In genomic region chr10:96863922-96864543, GRCh38 we compare ENCODE assay signal across 8 cellular contexts. TPM values are rescaled to one million over a fixed set of nuclear protein-coding genes. Genes with fewer than 3 reads are reported as not detected.
DNase-seq lines count a peak whose midpoint lies in the region; ATAC-seq and TF ChIP-seq lines count a peak whose summit lies in the region.

No MANE protein-coding gene starts in this region.

- TF ChIP-seq CTCF in NB4 (IDR thresholded peaks at IDR 0.05; ENCODE audit: low read depth, low read length) (no peak), cardiac fibroblast (IDR thresholded peaks at IDR 0.05; ENCODE audit: low read depth, low read length) (no peak), H9 (conservative IDR thresholded peaks at IDR 0.05) (no peak)

- H3K4me3 Mint-ChIP-seq in H9 = no peak overlapping the region

- H4K20me1 ChIP-seq in H9 (ENCODE audit: control insufficient read depth, insufficient read depth, insufficient read length) = no peaks in the 10 kb centered on the region

- H2BK12ac ChIP-seq in H9 (ENCODE audit: insufficient read length, low read depth, low read length) = no peak overlapping the region

- H4K91ac ChIP-seq in H9 (ENCODE audit: insufficient read length, low read depth, low read length) = no peak overlapping the region

- H3K27me3 Mint-ChIP-seq in H9 (ENCODE audit: low read depth) = no peaks in the 10 kb centered on the region

- no peaks in the 10 kb centered on the region for H3K9me3 Mint-ChIP-seq in H9

- H3K4ac ChIP-seq in H9 (ENCODE audit: low read depth, low read length) = no peak overlapping the region

- H3K4me1 ChIP-seq in H9 (ENCODE audit: insufficient read depth, low read length) = no peaks in the 10 kb centered on the region

- ATAC-seq in GM21447 (IDR thresholded peaks at IDR 0.05; ENCODE audit: unreplicated experiment) (peak; percentile 77), GM18517 (IDR thresholded peaks at IDR 0.05; ENCODE audit: unreplicated experiment) (no peak)

- H3K79me2 ChIP-seq in H9 (ENCODE audit: insufficient read depth, low read length) = peaks cover 7% of the 10 kb centered on the region; the same call in 1 of the 2 replicates

- H3K4me1 Mint-ChIP-seq in H9 = peaks cover 5 to 11% of the 10 kb centered on the region in 2 experiments

- H2BK20ac ChIP-seq in H9 (ENCODE audit: low read depth, low read length, poor library complexity, severe bottlenecking) = no peak overlapping the region

- no peak overlapping the region for H2AFZ ChIP-seq in H9 (ENCODE audit: low read length)

- WGBS in H9 (ENCODE audit: extremely low coverage, insufficient read length, low lambda C conversion rate) = no CpG with 5 or more reads among the region's 3 CpGs

- no peak overlapping the region for H3T11ph ChIP-seq in H9 (ENCODE audit: low read length)

- no peak overlapping the region for H3K4me2 ChIP-seq in H9 (ENCODE audit: insufficient read depth, insufficient read length, low read length)

- H3K23ac ChIP-seq in H9 (ENCODE audit: insufficient read length, low read depth, low read length) = no peak overlapping the region

- H3K56ac ChIP-seq in H9 (ENCODE audit: insufficient read length, low read depth, low read length) = no peak overlapping the region

- TF ChIP-seq POLR2A in NB4 (IDR thresholded peaks at IDR 0.05; ENCODE audit: extremely low read depth, insufficient read length) = no peak

- no peak overlapping the region for H3K9ac ChIP-seq in H9 (ENCODE audit: extremely low read depth, insufficient read length, low read length)

- H4K8ac ChIP-seq in H9 (replicated peaks; ENCODE audit: insufficient read length, low read depth, low read length) = no peak overlapping the region

- no peak overlapping the region for H2BK15ac ChIP-seq in H9 (ENCODE audit: low read depth, low read length)

- H3K23me2 ChIP-seq in H9 (ENCODE audit: insufficient read length, low read depth, low read length, poor library complexity, severe bottlenecking) = no peaks in the 10 kb centered on the region

- no peak overlapping the region for H3K14ac ChIP-seq in H9 (ENCODE audit: insufficient read depth, low read length)

- no peak overlapping the region for H3K27ac ChIP-seq in H9 (ENCODE audit: insufficient read length, low read depth, low read length)

- no peak overlapping the region for H2BK120ac ChIP-seq in H9 (ENCODE audit: low read depth, low read length, poor library complexity, severe bottlenecking)

- H3K79me1 ChIP-seq in H9 (ENCODE audit: insufficient read depth, low read depth, low read length, poor library complexity, severe bottlenecking) = peaks cover 8% of the 10 kb centered on the region

- no peak overlapping the region; a peak in 1 of 7 replicates for H3K27ac Mint-ChIP-seq in H9

- no peaks in the 10 kb centered on the region for H3K27me3 ChIP-seq in H9 (ENCODE audit: insufficient read depth, low read length)

- H4K5ac ChIP-seq in H9 (ENCODE audit: insufficient read length, low read depth, low read length) = no peak overlapping the region

- no peaks in the 10 kb centered on the region for H3K9me3 ChIP-seq in H9 (ENCODE audit: control insufficient read depth, low read depth, low read length)

- H2BK5ac ChIP-seq in H9 (ENCODE audit: insufficient read length, low read length) = no peak overlapping the region

- DNase-seq in DMS79 (lab: John Stamatoyannopoulos, UW) (peak; percentile 1), NB4 (ENCODE audit: low read depth) (peak; percentile 12), cardiac fibroblast (ENCODE audit: low read depth in 2 of 2) (peak; percentile 31 to 63), pulmonary artery endothelial cell (ENCODE audit: low read depth, low spot score) (peak; percentile 41), H9 (no peak), NCI-H526 treated with DMSO at 0.1 percent for 48 hours (lab: John Stamatoyannopoulos, UW) (no peak)

- H3K18ac ChIP-seq in H9 (ENCODE audit: insufficient read length, low read depth, low read length) = no peak overlapping the region

- no peak overlapping the region for H2AK5ac ChIP-seq in H9 (ENCODE audit: insufficient read length, low read length)

- H3K4me3 ChIP-seq in NB4 (ENCODE audit: low read depth, low read length) (no peak overlapping the region), cardiac fibroblast (replicated peaks in 1 of 2; ENCODE audit: low read depth in 2 of 2, low read length in 2 of 2) (no peak overlapping the region)

- H3K36me3 Mint-ChIP-seq in H9 (ENCODE audit: insufficient read depth in 1 of 3, low read depth in 3 of 3) = peaks cover 2 to 19% (median 13%) of the 10 kb centered on the region in 3 experiments; a peak in 6 of 7 replicates

RNA-seq across cellular contexts. Expression of gene LCOR, which starts 31.9 kb away (rescaled TPM):
- 14.8 and 21.0 TPM in 2 replicates for total RNA-seq in pulmonary artery endothelial cell
- total RNA-seq in H9 (2021) = 39.8 and 42.1 TPM in 2 replicates

Comparison
In these comparisons a context has a peak if more than half of its experiments do, and no peak if none do; other contexts are left out.
1. DNase-seq: peak in DMS79 (single experiment), NB4 (single experiment), cardiac fibroblast (2 of 2) and pulmonary artery endothelial cell (single experiment); none in H9 (single experiment) and NCI-H526 treated with DMSO at 0.1 percent for 48 hours (single experiment).